Comparison of ENCODE assay signal across 1 cellular context in genomic region chr20:35262734-35263608, GRCh38.
A peak's percentile ranks its signal among the peaks of the same experiment; 100 is the strongest.
TF ChIP-seq lines count a peak whose summit lies in the region.

No MANE protein-coding gene starts in this region.

TF ChIP-seq in SK-N-SH, 30 proteins besides CTCF, POLR2A, EP300 and RAD21 (continued from another document):
- TF ChIP-seq ZBTB33 (IDR thresholded peaks at IDR 0.05; ENCODE audit: borderline replicate concordance, low read depth) (0 out of 2 replicates have a peak, but pooled peaks have one; percentile 22), FOSL2 (IDR thresholded peaks at IDR 0.05; ENCODE audit: borderline replicate concordance, low read depth) (peak; percentile 63; the same call in 1 of the 2 replicates), POLR2AphosphoS5 (IDR thresholded peaks at IDR 0.05; ENCODE audit: low read depth, low read length) (peak; percentile 67; the same call in 1 of the 2 replicates), TCF12 (IDR thresholded peaks at IDR 0.05) (peak; percentile 95), TEAD4 (IDR thresholded peaks at IDR 0.05; ENCODE audit: borderline replicate concordance, insufficient read depth) (peak; percentile 90; the same call in 1 of the 2 replicates), MAX (IDR thresholded peaks at IDR 0.05; ENCODE audit: low read depth) (peak; percentile 54; the same call in 1 of the 2 replicates), REST (IDR thresholded peaks at IDR 0.05; ENCODE audit: low read depth, low read length) (0 out of 2 replicates have a peak, but pooled peaks have one; percentile 23)
